In genomic region chr7:6726341-6726740, GRCh38 we compare ENCODE assay signal across 5 cellular contexts. TPM values are rescaled to one million over a fixed set of nuclear protein-coding genes. Genes with fewer than 3 reads are reported as not detected.
"Had no signal": no experiment of that assay in that cellular context is flagged by ENCODE, and none has a peak within 500 bp of the region (broad histone marks: within the 10 kb centered on the region; RNA-seq: fewer than 3 reads in every experiment).

No MANE protein-coding gene starts in this region.

RNA-seq across cellular contexts. Expression of gene RSPH10B2, which starts 27.6 kb away (rescaled TPM):
- total RNA-seq: HT1080, M059J, Peyer's patch, RPMI7951 had no signal
- polyA plus RNA-seq: IgD-negative memory B cell had no signal
